ENCODE assay signal across 32 cellular contexts in the genomic region with DNA sequence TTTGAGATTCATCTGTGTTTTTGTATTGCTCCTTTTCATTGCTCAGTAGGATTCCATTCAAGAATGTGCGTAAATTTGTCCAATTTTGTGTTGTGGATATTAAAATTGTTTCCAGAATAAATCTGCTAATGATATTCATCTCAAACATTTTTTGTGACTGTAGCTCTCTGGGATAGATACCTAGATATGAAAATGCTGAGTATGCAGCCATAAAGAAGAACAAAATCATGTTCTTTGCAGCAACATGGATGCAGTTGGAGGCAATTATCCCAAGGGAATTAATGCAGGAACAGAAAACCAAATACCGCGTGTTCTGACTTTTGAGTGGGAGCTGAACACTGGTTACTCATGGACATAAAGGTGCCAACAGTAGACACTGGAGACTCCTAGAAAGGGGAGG. TPM values are rescaled to one million over a fixed set of nuclear protein-coding genes. Genes with fewer than 3 reads are reported as not detected.
A peak's percentile ranks its signal among the peaks of the same experiment; 100 is the strongest.
DNase-seq lines count a peak whose midpoint lies in the region; ATAC-seq, FAIRE-seq and TF ChIP-seq lines count a peak whose summit lies in the region.
"Had no signal": no experiment of that assay in that cellular context is flagged by ENCODE, and none has a peak within 500 bp of the region (broad histone marks: within the 10 kb centered on the region; RNA-seq: fewer than 3 reads in every experiment).

No MANE protein-coding gene starts in this region.

- TF ChIP-seq EP300 in HepG2 (IDR thresholded peaks at IDR 0.05; ENCODE audit: low read depth in 2 of 2, low read length in 2 of 2) (no peak), HepG2 (CRISPR knock-in tag; IDR thresholded peaks at IDR 0.05; ENCODE audit: borderline replicate concordance) (no peak), K562 (IDR thresholded peaks at IDR 0.05; ENCODE audit: low read length) (no peak), suprapubic skin (IDR thresholded peaks at IDR 0.05) (no peak)

- H3K4me3 ChIP-seq in HepG2 (replicated peaks in 1 of 3; ENCODE audit: insufficient read depth in 1 of 3, low read depth in 2 of 3, low read length in 3 of 3) (no peak overlapping the region), right lobe of liver (no peak overlapping the region), K562 (no peak overlapping the region), suprapubic skin (no peak overlapping the region)
- H3K4me3 ChIP-seq: A549; BLaER1; BLaER1 treated with 17β-estradiol and CSF1 and Interleukin-3, amounts not matched to agents 10 nM and 100 nM had no signal

- POLR2A ChIA-PET in HepG2 (lab: Yijun Ruan, JAX), result no interaction called here
- POLR2A ChIA-PET in K562 (lab: Yijun Ruan, JAX), result no interaction called here

- TF ChIP-seq POLR2A in HepG2 (IDR thresholded peaks at IDR 0.05; ENCODE audit: insufficient read depth in 1 of 2, low read depth in 2 of 2, low read length in 2 of 2), result no peak
- no peak for TF ChIP-seq POLR2A in right lobe of liver (IDR thresholded peaks at IDR 0.05)
- no peak for TF ChIP-seq POLR2A in K562 (conservative IDR thresholded peaks at IDR 0.05)
- TF ChIP-seq POLR2A in suprapubic skin (IDR thresholded peaks at IDR 0.05), result no peak

- H3K79me2 ChIP-seq in HepG2 (ENCODE audit: insufficient read depth, low read length) (no peaks in the 10 kb centered on the region), K562 (ENCODE audit: control insufficient read depth, insufficient read depth, low read length) (no peaks in the 10 kb centered on the region)

- H3K9me3 ChIP-seq in HepG2 (ENCODE audit: low read length) (peaks cover 31% of the 10 kb centered on the region), right lobe of liver (peaks cover 0 to 1% (median 0%) of the 10 kb centered on the region in 4 donors), K562 (replicated peaks; ENCODE audit: control insufficient read depth, insufficient read depth, low read depth, low read length) (peaks cover 37% of the 10 kb centered on the region), suprapubic skin (peaks cover 17% of the 10 kb centered on the region)
- H3K9me3 ChIP-seq: BE2C had no signal

- no peaks in the 10 kb centered on the region for H3K9me1 ChIP-seq in K562 (ENCODE audit: control insufficient read depth, insufficient read depth, low read length)

- H2AFZ ChIP-seq in HepG2 (ENCODE audit: low read length), result no peak overlapping the region
- no peak overlapping the region for H2AFZ ChIP-seq in K562 (ENCODE audit: low read depth, low read length)

- H3K27me3 ChIP-seq in HepG2 (ENCODE audit: control insufficient read depth in 1 of 2, insufficient read depth in 2 of 2, low read length in 2 of 2) (no peaks in the 10 kb centered on the region), right lobe of liver (no peaks in the 10 kb centered on the region), K562 (ENCODE audit: control insufficient read depth in 2 of 2, insufficient read depth in 2 of 2, low read length in 2 of 2) (no peaks in the 10 kb centered on the region), suprapubic skin (no peaks in the 10 kb centered on the region)
- H3K27me3 ChIP-seq: BE2C; BLaER1; BLaER1 treated with 17β-estradiol and CSF1 and Interleukin-3, amounts not matched to agents 10 nM and 100 nM had no signal

- H3K4me2 ChIP-seq in HepG2 (ENCODE audit: low read depth, low read length) (no peak overlapping the region), K562 (ENCODE audit: insufficient read depth, low read length) (no peak overlapping the region)
- H3K4me2 ChIP-seq: A549; BLaER1; BLaER1 treated with 17β-estradiol and CSF1 and Interleukin-3, amounts not matched to agents 10 nM and 100 nM had no signal

- CTCF ChIA-PET in HepG2 (lab: Yijun Ruan, JAX; ENCODE audit: low intra/inter-chr PET ratio, low total read pairs) (no interaction called here), K562 (lab: Yijun Ruan, JAX; ENCODE audit: low intra/inter-chr PET ratio) (no interaction called here)

- H4K20me1 ChIP-seq in HepG2 (ENCODE audit: insufficient read depth, low read length) (no peaks in the 10 kb centered on the region), K562 (replicated peaks; ENCODE audit: control insufficient read depth, insufficient read depth, low read length) (no peaks in the 10 kb centered on the region)
- H4K20me1 ChIP-seq: BLaER1; BLaER1 treated with 17β-estradiol and CSF1 and Interleukin-3, amounts not matched to agents 10 nM and 100 nM had no signal

- H3K4me1 ChIP-seq in HepG2 (ENCODE audit: insufficient read depth, low read length) (no peaks in the 10 kb centered on the region), right lobe of liver (peaks cover 0 to 7% (median 0%) of the 10 kb centered on the region in 4 donors), K562 (replicated peaks in 1 of 2; ENCODE audit: control insufficient read depth in 2 of 2, insufficient read depth in 2 of 2, low read length in 2 of 2) (peaks cover 0 to 11% of the 10 kb centered on the region in 2 experiments; a peak in 2 of 5 replicates), suprapubic skin (no peaks in the 10 kb centered on the region)
- H3K4me1 ChIP-seq: A549, BE2C, BLaER1, Caco-2 had no signal

- H3K27ac ChIP-seq in HepG2 (ENCODE audit: extremely low read length, insufficient read depth, low read length) (no peak overlapping the region), right lobe of liver (no peak overlapping the region), K562 (ENCODE audit: extremely low read depth, low read depth, low read length) (no peak overlapping the region), suprapubic skin (no peak overlapping the region)
- H3K27ac ChIP-seq: 22Rv1; A549; BLaER1; BLaER1 treated with 17β-estradiol and CSF1 and Interleukin-3, amounts not matched to agents 10 nM and 100 nM; C4-2B had no signal

- ATAC-seq in HepG2 (no peak), right lobe of liver (no peak), K562 (no peak)
- ATAC-seq: A549; CD8-positive, alpha-beta T cell had no signal

- FAIRE-seq in HepG2 (lab: Jason Lieb, UNC), result peak; percentile 37
- FAIRE-seq in K562 (lab: Jason Lieb, UNC), result no peak
- FAIRE-seq: A204.1, A549, D721Med had no signal

- DNase-seq in HepG2 (ENCODE audit: low spot score) (no peak), right lobe of liver (no peak), K562 (ENCODE audit: extremely low read depth in 1 of 4, low spot score in 3 of 4) (no peak), suprapubic skin (ENCODE audit: low spot score in 2 of 2) (no peak)
- DNase-seq: 8988T; ACHN; AML-193; BE2C; C1 segment of cervical spinal cord; Caco-2; Calu3; CD4-positive, alpha-beta memory T cell; CD4-positive, alpha-beta T cell; CD4-positive, CD25-positive, alpha-beta regulatory T cell; CD8-positive, alpha-beta memory T cell; CD8-positive, alpha-beta T cell; COR-L47; DMS 273 treated with DMSO at 0.1 percent for 48 hours; DMS153; DMS53; DMS79; DMS79 treated with DMSO at 0.1 percent for 48 hours; DND-41; EL had no signal

- in situ Hi-C loops in HepG2 (cut with HindIII; ENCODE audit: extremely low pct_ligation_motif_present, low pct_unique_long_range_greater_than_20kb), result no loop called here
- in situ Hi-C loops in K562 (cut with MboI), result no loop called here

- H3K36me3 ChIP-seq in HepG2 (replicated peaks in 1 of 2; ENCODE audit: control insufficient read depth in 1 of 2, insufficient read depth in 2 of 2, low read length in 2 of 2) (no peaks in the 10 kb centered on the region), right lobe of liver (no peaks in the 10 kb centered on the region), K562 (ENCODE audit: control insufficient read depth, insufficient read depth, low read length) (no peaks in the 10 kb centered on the region), suprapubic skin (no peaks in the 10 kb centered on the region)
- H3K36me3 ChIP-seq: BE2C, BLaER1 had no signal

- BruUV-seq in HepG2 (replicated peaks; lab: Mats Ljungman, UMichigan) (no TSS peak), K562 (replicated peaks; lab: Mats Ljungman, UMichigan) (no TSS peak)

- intact Hi-C loops in HepG2 (cut with micrococcal nuclease; ENCODE audit: unreplicated experiment), result no loop called here
- intact Hi-C loops in right lobe of liver (cut with DNase I), result no loop called here
- intact Hi-C loops in K562 (cut with micrococcal nuclease), result no loop called here

- WGBS in HepG2 (ENCODE audit: low lambda C conversion rate), result 96% methylated on average over 3 of the region's 3 CpGs
- WGBS in right lobe of liver (ENCODE audit: insufficient coverage, low coverage, low lambda C conversion rate, missing lambda C conversion rate), result 100% methylated on average over 3 of the region's 3 CpGs
- WGBS in K562 (ENCODE audit: insufficient coverage, low coverage, missing lambda C conversion rate), result 93% methylated on average over 3 of the region's 3 CpGs
- 94% methylated on average over 3 of the region's 3 CpGs for WGBS in suprapubic skin

- no peak overlapping the region for H3K9ac ChIP-seq in HepG2 (ENCODE audit: insufficient read depth, low read depth, low read length)
- no peak overlapping the region for H3K9ac ChIP-seq in K562 (ENCODE audit: insufficient read depth in 1 of 2, low read depth in 2 of 2, low read length in 2 of 2)
- H3K9ac ChIP-seq: BLaER1; BLaER1 treated with 17β-estradiol and CSF1 and Interleukin-3, amounts not matched to agents 10 nM and 100 nM had no signal

- TF ChIP-seq CTCF in HepG2 (CRISPR knock-in tag; IDR thresholded peaks at IDR 0.05) (no peak), right lobe of liver (IDR thresholded peaks at IDR 0.05) (no peak), K562 (IDR thresholded peaks at IDR 0.05 in 2 of 3, conservative IDR thresholded peaks at IDR 0.05 in 1 of 3; ENCODE audit: insufficient read depth in 2 of 3, low read depth in 1 of 3, low read length in 3 of 3) (no peak), suprapubic skin (IDR thresholded peaks at IDR 0.05) (no peak)

- TF ChIP-seq RAD21 in HepG2 (CRISPR knock-in tag; IDR thresholded peaks at IDR 0.05) (no peak), K562 (CRISPR knock-in tag; conservative IDR thresholded peaks at IDR 0.05 in 1 of 2, IDR thresholded peaks at IDR 0.05 in 1 of 2) (no peak)

RNA-seq across cellular contexts. Expression of a gene that starts 40.2 kb away (rescaled TPM):
- 98.1 and 117 TPM in 2 replicates for total RNA-seq in HepG2 (2016; rRNA removed; fragmentation: Illumina TruSeq; extraction: Trizol)
- total RNA-seq in HepG2 (2016; cell fraction: cytosol; rRNA removed; fragmentation: Illumina TruSeq; extraction: Trizol; ENCODE audit: low read depth), result 101 and 109 TPM in 2 replicates
- total RNA-seq in HepG2 (2016; cell fraction: insoluble cytoplasmic fraction; rRNA removed; fragmentation: Illumina TruSeq; extraction: Trizol), result 106 and 115 TPM in 2 replicates
- total RNA-seq in HepG2 (2016; cell fraction: membrane; rRNA removed; fragmentation: Illumina TruSeq; extraction: Trizol), result 107 and 129 TPM in 2 replicates
- 161 and 171 TPM in 2 replicates for total RNA-seq in HepG2 (2016; cell fraction: nucleus; rRNA removed; fragmentation: Illumina TruSeq; extraction: Trizol)
- polyA plus RNA-seq in HepG2 (2011; rRNA removed), result 128 and 217 TPM in 2 replicates
- polyA plus RNA-seq in HepG2 (2011; cell fraction: cytosol; rRNA removed), result 62.4 and 72.6 TPM in 2 replicates
- polyA plus RNA-seq in HepG2 (2011; cell fraction: nucleus; rRNA removed), result 208 and 219 TPM in 2 replicates
- polyA plus RNA-seq in HepG2 (2012), result 35.1 and 53.6 TPM in 2 replicates
- polyA plus RNA-seq in HepG2 (2016; cell fraction: cytosol; fragmentation: Illumina TruSeq; extraction: Trizol; ENCODE audit: low read depth), result 30.6 and 34.0 TPM in 2 replicates
- 100 and 111 TPM in 2 replicates for polyA plus RNA-seq in HepG2 (2016; cell fraction: insoluble cytoplasmic fraction; fragmentation: Illumina TruSeq; extraction: Trizol; ENCODE audit: low read depth)
- polyA plus RNA-seq in HepG2 (2016; cell fraction: membrane; fragmentation: Illumina TruSeq; extraction: Trizol; ENCODE audit: low read depth), result 46.8 and 54.0 TPM in 2 replicates
- polyA plus RNA-seq in HepG2 (2016; cell fraction: nucleus; fragmentation: Illumina TruSeq; extraction: Trizol; ENCODE audit: insufficient read depth, low read depth), result 251 and 257 TPM in 2 replicates
- 0.33 and 64.9 TPM in 2 replicates for polyA minus RNA-seq in HepG2 (2011; rRNA and poly(A)+ RNA removed; ENCODE audit: low replicate concordance)
- polyA minus RNA-seq in HepG2 (2011; cell fraction: cytosol; rRNA and poly(A)+ RNA removed), result 15.6 and 16.1 TPM in 2 replicates
- polyA minus RNA-seq in HepG2 (2011; cell fraction: nucleus; rRNA and poly(A)+ RNA removed), result 264 and 280 TPM in 2 replicates
- 10 to 100 TPM; 13.0 to 42.8 (median 24.0) TPM for total RNA-seq in right lobe of liver
- 246 and 608 TPM in 2 replicates for total RNA-seq in K562 (2011; cell fraction: chromatin; rRNA removed; ENCODE audit: low replicate concordance)
- 106 and 143 TPM in 2 replicates for total RNA-seq in K562 (2011; cell fraction: nucleolus; rRNA removed)
- total RNA-seq in K562 (2011; cell fraction: nucleoplasm; rRNA removed), result 321 and 392 TPM in 2 replicates
- 107 and 134 TPM in 2 replicates for total RNA-seq in K562 (2014; rRNA removed)
- total RNA-seq in K562 (2014; rRNA removed; fragmentation: Illumina TruSeq; extraction: Trizol), result 196 and 231 TPM in 2 replicates
- total RNA-seq in K562 (2015; rRNA removed; fragmentation: Illumina TruSeq; extraction: Trizol), result 156 and 162 TPM in 2 replicates
- 131 and 138 TPM in 2 replicates for total RNA-seq in K562 (2021)
- 152 and 185 TPM in 2 replicates for polyA plus RNA-seq in K562 (2011; rRNA removed)
- polyA plus RNA-seq in K562 (2011; cell fraction: cytosol; rRNA removed), result 52.5 and 114 TPM in 2 replicates
- polyA plus RNA-seq in K562 (2011; cell fraction: nucleus; rRNA removed), result 181 and 232 TPM in 2 replicates
- polyA plus RNA-seq in K562 (2012), result 165 and 294 TPM in 2 replicates
- 214 and 273 TPM in 2 replicates for polyA plus RNA-seq in K562 (2014; fragmentation: Illumina TruSeq; extraction: Trizol)
- 100 to 1,000 TPM; 352 to 511 TPM for polyA plus RNA-seq in K562 (2014; fragmentation: Nextera tagmentation; extraction: Ambion mirVana)
- polyA plus RNA-seq in K562 (2014; rRNA removed), result 449 and 515 TPM in 2 replicates
- polyA minus RNA-seq in K562 (2011; rRNA and poly(A)+ RNA removed), result 177 and 221 TPM in 2 replicates
- 16.4 and 17.5 TPM in 2 replicates for polyA minus RNA-seq in K562 (2011; cell fraction: cytosol; rRNA and poly(A)+ RNA removed)
- polyA minus RNA-seq in K562 (2011; cell fraction: nucleus; rRNA and poly(A)+ RNA removed), result 56.8 and 112 TPM in 2 replicates
- total RNA-seq in suprapubic skin, result 10 to 100 TPM in 2 of 4 donors, 1 to 10 TPM in 2; 2.8 to 22.6 (median 10.1) TPM
- total RNA-seq: A172 had no signal
